Comparison of ENCODE assay signal across 1 cellular context in genomic region chr4:6694177-6694901, GRCh38.
TF ChIP-seq lines count a peak whose summit lies in the region.

No MANE protein-coding gene starts in this region.

TF ChIP-seq in HepG2, 621 proteins besides CTCF, POLR2A, EP300 and RAD21 (continued from another document):
- TF ChIP-seq, protein P1, sequence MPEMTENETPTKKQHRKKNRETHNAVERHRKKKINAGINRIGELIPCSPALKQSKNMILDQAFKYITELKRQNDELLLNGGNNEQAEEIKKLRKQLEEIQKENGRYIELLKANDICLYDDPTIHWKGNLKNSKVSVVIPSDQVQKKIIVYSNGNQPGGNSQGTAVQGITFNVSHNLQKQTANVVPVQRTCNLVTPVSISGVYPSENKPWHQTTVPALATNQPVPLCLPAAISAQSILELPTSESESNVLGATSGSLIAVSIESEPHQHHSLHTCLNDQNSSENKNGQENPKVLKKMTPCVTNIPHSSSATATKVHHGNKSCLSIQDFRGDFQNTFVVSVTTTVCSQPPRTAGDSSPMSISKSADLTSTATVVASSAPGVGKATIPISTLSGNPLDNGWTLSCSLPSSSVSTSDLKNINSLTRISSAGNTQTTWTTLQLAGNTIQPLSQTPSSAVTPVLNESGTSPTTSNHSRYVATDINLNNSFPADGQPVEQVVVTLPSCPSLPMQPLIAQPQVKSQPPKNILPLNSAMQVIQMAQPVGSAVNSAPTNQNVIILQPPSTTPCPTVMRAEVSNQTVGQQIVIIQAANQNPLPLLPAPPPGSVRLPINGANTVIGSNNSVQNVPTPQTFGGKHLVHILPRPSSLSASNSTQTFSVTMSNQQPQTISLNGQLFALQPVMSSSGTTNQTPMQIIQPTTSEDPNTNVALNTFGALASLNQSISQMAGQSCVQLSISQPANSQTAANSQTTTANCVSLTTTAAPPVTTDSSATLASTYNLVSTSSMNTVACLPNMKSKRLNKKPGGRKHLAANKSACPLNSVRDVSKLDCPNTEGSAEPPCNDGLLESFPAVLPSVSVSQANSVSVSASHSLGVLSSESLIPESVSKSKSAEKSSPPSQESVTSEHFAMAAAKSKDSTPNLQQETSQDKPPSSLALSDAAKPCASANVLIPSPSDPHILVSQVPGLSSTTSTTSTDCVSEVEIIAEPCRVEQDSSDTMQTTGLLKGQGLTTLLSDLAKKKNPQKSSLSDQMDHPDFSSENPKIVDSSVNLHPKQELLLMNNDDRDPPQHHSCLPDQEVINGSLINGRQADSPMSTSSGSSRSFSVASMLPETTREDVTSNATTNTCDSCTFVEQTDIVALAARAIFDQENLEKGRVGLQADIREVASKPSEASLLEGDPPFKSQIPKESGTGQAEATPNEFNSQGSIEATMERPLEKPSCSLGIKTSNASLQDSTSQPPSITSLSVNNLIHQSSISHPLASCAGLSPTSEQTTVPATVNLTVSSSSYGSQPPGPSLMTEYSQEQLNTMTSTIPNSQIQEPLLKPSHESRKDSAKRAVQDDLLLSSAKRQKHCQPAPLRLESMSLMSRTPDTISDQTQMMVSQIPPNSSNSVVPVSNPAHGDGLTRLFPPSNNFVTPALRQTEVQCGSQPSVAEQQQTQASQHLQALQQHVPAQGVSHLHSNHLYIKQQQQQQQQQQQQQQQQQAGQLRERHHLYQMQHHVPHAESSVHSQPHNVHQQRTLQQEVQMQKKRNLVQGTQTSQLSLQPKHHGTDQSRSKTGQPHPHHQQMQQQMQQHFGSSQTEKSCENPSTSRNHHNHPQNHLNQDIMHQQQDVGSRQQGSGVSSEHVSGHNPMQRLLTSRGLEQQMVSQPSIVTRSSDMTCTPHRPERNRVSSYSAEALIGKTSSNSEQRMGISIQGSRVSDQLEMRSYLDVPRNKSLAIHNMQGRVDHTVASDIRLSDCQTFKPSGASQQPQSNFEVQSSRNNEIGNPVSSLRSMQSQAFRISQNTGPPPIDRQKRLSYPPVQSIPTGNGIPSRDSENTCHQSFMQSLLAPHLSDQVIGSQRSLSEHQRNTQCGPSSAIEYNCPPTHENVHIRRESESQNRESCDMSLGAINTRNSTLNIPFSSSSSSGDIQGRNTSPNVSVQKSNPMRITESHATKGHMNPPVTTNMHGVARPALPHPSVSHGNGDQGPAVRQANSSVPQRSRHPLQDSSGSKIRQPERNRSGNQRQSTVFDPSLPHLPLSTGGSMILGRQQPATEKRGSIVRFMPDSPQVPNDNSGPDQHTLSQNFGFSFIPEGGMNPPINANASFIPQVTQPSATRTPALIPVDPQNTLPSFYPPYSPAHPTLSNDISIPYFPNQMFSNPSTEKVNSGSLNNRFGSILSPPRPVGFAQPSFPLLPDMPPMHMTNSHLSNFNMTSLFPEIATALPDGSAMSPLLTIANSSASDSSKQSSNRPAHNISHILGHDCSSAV (CRISPR knock-in tag; IDR thresholded peaks at IDR 0.05; ENCODE audit: borderline replicate concordance) = 0 out of 2 replicates have a peak, but pooled peaks have one; percentile 71
- TF ChIP-seq ZNF558 (CRISPR knock-in tag; IDR thresholded peaks at IDR 0.05; ENCODE audit: borderline replicate concordance) (no peak), RBFOX2 (IDR thresholded peaks at IDR 0.05; ENCODE audit: low read depth, low read length) (peak; percentile 73), KDM5B (CRISPR knock-in tag; IDR thresholded peaks at IDR 0.05; ENCODE audit: borderline replicate concordance) (0 out of 2 replicates have a peak, but pooled peaks have one; percentile 13), ZNF460 (CRISPR knock-in tag; IDR thresholded peaks at IDR 0.05; ENCODE audit: borderline replicate concordance) (peak; percentile 16; the same call in 1 of the 2 replicates), AGO2 (optimal IDR thresholded peaks at IDR 0.05; ENCODE audit: low read depth, low read length) (peak; percentile 53)
